ENCODE assay signal across 22 cellular contexts in genomic region chr7:157543791-157544190, GRCh38.
"Had no signal": no experiment of that assay in that cellular context is flagged by ENCODE, and none has a peak within 500 bp of the region (broad histone marks: within the 10 kb centered on the region; RNA-seq: fewer than 3 reads in every experiment).

No MANE protein-coding gene starts in this region.

- H3K27me3 ChIP-seq: ascending aorta, body of pancreas had no signal

- H3K4me3 ChIP-seq: ascending aorta, body of pancreas, K562 had no signal

- H3K27ac Mint-ChIP-seq: activated B cell treated with CpG ODN at 0.5 μM for 24 hours; activated CD4-positive, alpha-beta memory T cell treated with anti-CD3 and anti-CD28 coated beads, Interleukin-2, amount 10 ng/mL, durations not matched to agents 7 days and 5 days; activated naive CD8-positive, alpha-beta T cell treated with anti-CD3 and anti-CD28 coated beads, Interleukin-2, amount 50 U/mL, for 24 hours had no signal

- DNase-seq: activated B cell treated with CpG ODN at 0.5 μM for 24 hours; activated CD4-positive, alpha-beta memory T cell treated with anti-CD3 and anti-CD28 coated beads, Interleukin-2, amount 10 ng/mL, durations not matched to agents 7 days and 5 days; activated CD4-positive, alpha-beta T cell treated with anti-CD3 and anti-CD28 coated beads for 1 hour; activated CD4-positive, alpha-beta T cell treated with anti-CD3 and anti-CD28 coated beads, Interleukin-2, amount 50 U/mL, for 1 hour; activated naive CD8-positive, alpha-beta T cell treated with anti-CD3 and anti-CD28 coated beads, Interleukin-2, amount 50 U/mL, for 24 hours; activated T-cell treated with anti-CD3 and anti-CD28 coated beads, Interleukin-2, amount 50 U/mL, for 1 hour; amniotic stem cell; body of pancreas; Karpas-422; NCI-H1105 treated with DMSO at 0.1 percent for 48 hours; NCI-H1436 treated with DMSO at 0.1 percent for 48 hours; NCI-H187; NCI-H2081; NCI-H524; PC-3; SIG-M5; T-cell; T-helper 2 cell; T1000 had no signal

- H3K36me3 ChIP-seq: ascending aorta had no signal

- H3K9me3 ChIP-seq: ascending aorta, body of pancreas had no signal

- H3K27ac ChIP-seq: ascending aorta, body of pancreas had no signal

- H3K27me3 Mint-ChIP-seq: activated B cell treated with CpG ODN at 0.5 μM for 24 hours; activated CD4-positive, alpha-beta memory T cell treated with anti-CD3 and anti-CD28 coated beads, Interleukin-2, amount 10 ng/mL, durations not matched to agents 7 days and 5 days; activated naive CD8-positive, alpha-beta T cell treated with anti-CD3 and anti-CD28 coated beads, Interleukin-2, amount 50 U/mL, for 24 hours; T-cell had no signal

- H3K9me3 Mint-ChIP-seq: activated B cell treated with CpG ODN at 0.5 μM for 24 hours; activated naive CD8-positive, alpha-beta T cell treated with anti-CD3 and anti-CD28 coated beads, Interleukin-2, amount 50 U/mL, for 24 hours; T-cell had no signal

- H3K4me3 Mint-ChIP-seq: activated B cell treated with CpG ODN at 0.5 μM for 24 hours; activated CD4-positive, alpha-beta memory T cell treated with anti-CD3 and anti-CD28 coated beads, Interleukin-2, amount 10 ng/mL, durations not matched to agents 7 days and 5 days; activated naive CD8-positive, alpha-beta T cell treated with anti-CD3 and anti-CD28 coated beads, Interleukin-2, amount 50 U/mL, for 24 hours; T-cell had no signal

- H3K4me1 Mint-ChIP-seq: activated B cell treated with CpG ODN at 0.5 μM for 24 hours; activated CD4-positive, alpha-beta memory T cell treated with anti-CD3 and anti-CD28 coated beads, Interleukin-2, amount 10 ng/mL, durations not matched to agents 7 days and 5 days had no signal

- ATAC-seq: activated naive CD4-positive, alpha-beta T cell treated with anti-CD3 and anti-CD28 coated beads, Interleukin-2, amount 50 U/mL, for 72 hours; body of pancreas; K562; PC-3; T-cell had no signal

- H3K36me3 Mint-ChIP-seq: activated naive CD4-positive, alpha-beta T cell treated with anti-CD3 and anti-CD28 coated beads, Interleukin-2, amount 50 U/mL, for 72 hours had no signal

- H3K4me1 ChIP-seq: ascending aorta, body of pancreas had no signal
